In the genomic region with DNA sequence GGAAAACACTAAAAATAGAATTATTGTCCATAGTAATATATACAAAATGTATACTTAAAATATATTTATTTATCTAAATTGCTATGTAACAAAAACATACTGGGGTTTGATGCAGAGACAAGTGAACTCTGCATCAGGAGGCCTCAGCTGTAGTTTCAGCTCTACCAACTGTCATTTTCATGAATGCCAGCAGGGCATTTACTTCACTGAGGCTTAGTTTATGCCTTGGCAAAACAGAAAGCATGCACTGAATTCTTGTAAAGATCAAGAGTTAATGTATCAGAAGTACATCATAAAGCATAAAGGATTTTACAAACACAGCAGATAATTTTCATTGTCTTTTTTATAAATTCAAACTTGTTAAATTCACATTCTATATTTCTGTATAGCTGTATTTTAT, we compare ENCODE assay signal across 20 cellular contexts.
"Had no signal": no experiment of that assay in that cellular context is flagged by ENCODE, and none has a peak within 500 bp of the region (broad histone marks: within the 10 kb centered on the region; RNA-seq: fewer than 3 reads in every experiment).

No MANE protein-coding gene starts in this region.

- H3K36me3 ChIP-seq: esophagus muscularis mucosa, left lung, upper lobe of right lung had no signal

- ATAC-seq: activated CD8-positive, alpha-beta memory T cell treated with anti-CD3 and anti-CD28 coated beads, Interleukin-2, amount 10 ng/mL, durations not matched to agents 7 days and 5 days; left lung; stimulated activated naive B cell treated with anti-CD40 and anti-IgM and Interleukin-4, amounts not matched to agents 10 μg/mL and 1 μg/mL and 100 μg/mL, for 72 hours; T-helper 17 cell; upper lobe of right lung had no signal

- H3K27me3 ChIP-seq: esophagus muscularis mucosa, left lung, testis, upper lobe of right lung had no signal

- H3K9me3 ChIP-seq: esophagus muscularis mucosa, testis, upper lobe of right lung had no signal

- H3K27ac ChIP-seq: esophagus muscularis mucosa, left lung, testis, upper lobe of right lung had no signal

- H3K4me1 ChIP-seq: esophagus muscularis mucosa, left lung, testis, upper lobe of right lung had no signal

- DNase-seq: activated CD4-positive, alpha-beta memory T cell treated with anti-CD3 and anti-CD28 coated beads, Interleukin-2, amount 10 ng/mL, durations not matched to agents 7 days and 5 days; activated CD4-positive, alpha-beta T cell treated with anti-CD3 and anti-CD28 coated beads for 48 hours; activated CD8-positive, alpha-beta memory T cell treated with anti-CD3 and anti-CD28 coated beads, Interleukin-2, amount 10 ng/mL, durations not matched to agents 7 days and 5 days; activated gamma-delta T cell; aorta; effector CD4-positive, alpha-beta T cell; glutamatergic neuron; hippocampal formation; kidney glomerular epithelial cell; left lung; naive B cell; retina; stimulated activated CD4-positive, alpha-beta T cell treated with anti-CD3 and anti-CD28 coated beads, Interleukin-2, amount 100 ng/mL, for 48 hours; stimulated activated CD8-positive, alpha-beta memory T cell treated with anti-CD3 and anti-CD28 coated beads, Interleukin-4, amount 100 ng/mL, for 48 hours; stimulated activated naive B cell treated with anti-CD40 and anti-IgM and Interleukin-4, amounts not matched to agents 10 μg/mL and 1 μg/mL and 100 μg/mL, for 72 hours; T-helper 17 cell; testis; upper lobe of right lung had no signal

- H3K4me3 ChIP-seq: esophagus muscularis mucosa, left lung, lung, testis, upper lobe of right lung had no signal
